In the genomic region with DNA sequence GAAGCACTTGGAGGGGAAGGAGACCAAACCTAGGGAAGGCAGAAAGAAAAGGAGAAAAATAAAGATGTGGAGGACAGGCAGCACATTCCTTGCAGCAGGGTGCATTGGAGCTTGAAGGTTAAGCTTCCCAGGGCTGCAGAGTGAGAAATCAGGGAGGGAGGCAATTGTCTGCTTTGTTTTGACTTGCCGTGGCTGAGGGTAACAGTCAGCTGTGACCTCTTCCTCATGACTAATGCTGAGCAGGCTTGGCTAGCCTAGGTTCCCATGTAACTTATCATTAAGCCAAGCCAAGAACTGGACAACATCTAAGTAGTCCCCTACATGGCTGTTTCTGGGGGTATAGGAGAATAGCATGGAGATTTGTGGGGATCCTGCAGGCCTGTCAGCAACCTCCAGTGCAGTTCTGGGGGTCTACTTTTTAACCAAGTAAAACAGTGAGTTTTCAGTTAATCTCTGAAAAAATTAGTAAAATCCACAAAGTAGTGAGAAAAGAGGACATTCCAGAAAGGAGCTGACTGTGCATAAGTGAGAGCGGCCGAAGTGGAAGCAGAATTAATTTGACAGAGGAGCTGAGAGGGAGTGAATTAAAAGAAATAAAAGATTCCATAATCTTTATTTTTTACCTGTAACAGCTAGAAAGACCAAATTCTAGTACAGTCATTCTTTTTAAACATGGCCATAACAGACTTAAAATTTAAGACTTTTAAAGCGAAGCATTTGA, we compare ENCODE assay signal across 10 cellular contexts.
DNase-seq lines count a peak whose midpoint lies in the region; ATAC-seq, FAIRE-seq and TF ChIP-seq lines count a peak whose summit lies in the region.
"Had no signal": no experiment of that assay in that cellular context is flagged by ENCODE, and none has a peak within 500 bp of the region (broad histone marks: within the 10 kb centered on the region; RNA-seq: fewer than 3 reads in every experiment).

No MANE protein-coding gene starts in this region.

- H3K79me1 ChIP-seq in H1 (ENCODE audit: low read depth, low read length) = no peaks in the 10 kb centered on the region

- no peak for TF ChIP-seq CTCF in H1 (IDR thresholded peaks at IDR 0.05; ENCODE audit: control extremely low read depth in 1 of 3, insufficient read depth in 1 of 3, low read depth in 1 of 3, low read length in 3 of 3)
- no peak for TF ChIP-seq CTCF in lung (IDR thresholded peaks at IDR 0.05; ENCODE audit: control extremely low read depth, extremely low read depth)
- TF ChIP-seq CTCF in upper lobe of right lung (IDR thresholded peaks at IDR 0.05) = no peak

- H2AK5ac ChIP-seq in H1 (ENCODE audit: low read depth, low read length) = no peak overlapping the region

- TF ChIP-seq RAD21 in H1 (IDR thresholded peaks at IDR 0.05 in 1 of 2, conservative IDR thresholded peaks at IDR 0.05 in 1 of 2; ENCODE audit: low read depth in 2 of 2, low read length in 2 of 2) = peak; percentile 6 to 13; a peak in 2 of 4 replicates

- no peak overlapping the region for H3K4ac ChIP-seq in H1 (replicated peaks; ENCODE audit: insufficient read length, low read depth, low read length)

- H3K14ac ChIP-seq in H1 (ENCODE audit: insufficient read length) = no peak overlapping the region

- no peak for FAIRE-seq in H1 (lab: Jason Lieb, UNC)

- H2AFZ ChIP-seq in H1 (ENCODE audit: low read length) = peak overlapping the region; percentile 51; the same call in 1 of the 2 replicates

- intact Hi-C loops in upper lobe of right lung (cut with DNase I) = no loop called here

- POLR2A ChIA-PET in H1 (lab: Charles Lee; ENCODE audit: partially characterized antibody) = interaction anchor here (1.1 kb wide), 1 partner anchor 12 kb away, joined by 3 read pairs; no protein-coding TSS in a partner anchor

- H3K4me1 ChIP-seq in H1 (replicated peaks in 1 of 4; ENCODE audit: control insufficient read depth in 3 of 4, insufficient read depth in 4 of 4, low read length in 3 of 4) (peaks cover 0 to 3% (median 0%) of the 10 kb centered on the region in 4 experiments; a peak in 1 of 7 replicates), lung (ENCODE audit: control insufficient read depth in 2 of 2, insufficient read depth in 2 of 2, low read length in 2 of 2) (peaks cover 4 to 27% of the 10 kb centered on the region in 2 donors), upper lobe of right lung (peaks cover 17% of the 10 kb centered on the region)
- H3K4me1 ChIP-seq: BLaER1 had no signal

- no peak overlapping the region for H2BK120ac ChIP-seq in H1 (replicated peaks; ENCODE audit: low read depth, low read length)

- no peak overlapping the region for H3K23ac ChIP-seq in H1 (ENCODE audit: insufficient read length)

- no peak for TF ChIP-seq POLR2A in H1 (IDR thresholded peaks at IDR 0.05; ENCODE audit: control extremely low read depth in 1 of 2, low read depth in 2 of 2, low read length in 2 of 2)

- H3K27ac ChIP-seq in H1 (ENCODE audit: low read depth, low read length) = no peak overlapping the region
- H3K27ac ChIP-seq in lung (ENCODE audit: low read depth in 1 of 2, low read length in 1 of 2) = peak overlapping the region in 1 of 2 donors; percentile 52
- H3K27ac ChIP-seq in upper lobe of right lung = no peak overlapping the region
- H3K27ac ChIP-seq: BLaER1 had no signal

- H3K36me3 ChIP-seq in H1 (ENCODE audit: control insufficient read depth in 2 of 4, insufficient read depth in 4 of 4, low read length in 3 of 4) (no peaks in the 10 kb centered on the region), lung (ENCODE audit: control insufficient read depth in 2 of 2, insufficient read depth in 2 of 2, low read length in 2 of 2) (no peaks in the 10 kb centered on the region), upper lobe of right lung (no peaks in the 10 kb centered on the region)
- H3K36me3 ChIP-seq: BLaER1 had no signal

- H3K4me3 ChIP-seq in H1 (ENCODE audit: extremely low read depth in 1 of 4, insufficient read depth in 2 of 4, low read depth in 3 of 4, low read length in 4 of 4) = no peak overlapping the region
- no peak overlapping the region for H3K4me3 ChIP-seq in lung
- H3K4me3 ChIP-seq in upper lobe of right lung = no peak overlapping the region
- H3K4me3 ChIP-seq: BLaER1 had no signal

- ATAC-seq in lung (ENCODE audit: insufficient read depth, low FRiP score) (peak; percentile 80), upper lobe of right lung (peak; percentile 59), HG03565 (IDR thresholded peaks at IDR 0.05; ENCODE audit: unreplicated experiment) (no peak), HG02571 (IDR thresholded peaks at IDR 0.05; ENCODE audit: unreplicated experiment) (no peak), HG03175 (IDR thresholded peaks at IDR 0.05; ENCODE audit: unreplicated experiment) (no peak)

- no peaks in the 10 kb centered on the region for H4K20me1 ChIP-seq in H1 (replicated peaks in 1 of 2; ENCODE audit: control insufficient read depth in 1 of 2, insufficient read depth in 2 of 2, low read length in 2 of 2)
- H4K20me1 ChIP-seq: BLaER1 had no signal

- no peak overlapping the region for H2BK15ac ChIP-seq in H1 (ENCODE audit: low read length)

- H2BK20ac ChIP-seq in H1 (ENCODE audit: low read length) = no peak overlapping the region

- H3K27me3 ChIP-seq in H1 (replicated peaks in 1 of 4; ENCODE audit: control insufficient read depth in 3 of 4, extremely low read depth in 1 of 4, insufficient read depth in 3 of 4, low read length in 3 of 4) = no peaks in the 10 kb centered on the region
- no peaks in the 10 kb centered on the region for H3K27me3 ChIP-seq in lung (ENCODE audit: control insufficient read depth, insufficient read depth)
- no peaks in the 10 kb centered on the region for H3K27me3 ChIP-seq in upper lobe of right lung
- H3K27me3 ChIP-seq: BLaER1 had no signal

- no peak overlapping the region for H3K4me2 ChIP-seq in H1 (ENCODE audit: insufficient read depth in 1 of 2, low read depth in 2 of 2, low read length in 2 of 2)
- H3K4me2 ChIP-seq: BLaER1 had no signal

- DNase-seq in NCI-H82 (lab: John Stamatoyannopoulos, UW) (peak; percentile 20), NCI-H82 treated with DMSO at 0.1 percent for 48 hours (lab: John Stamatoyannopoulos, UW; ENCODE audit: unreplicated experiment) (no peak), H1 (ENCODE audit: low read depth in 1 of 2, low spot score in 2 of 2) (peak in 1 of 2 experiments; percentile 15), lung (ENCODE audit: low spot score) (no peak), upper lobe of right lung (no peak)
- DNase-seq: NCI-H1436 treated with DMSO at 0.1 percent for 48 hours had no signal

- CTCF ChIA-PET in H1 (lab: Charles Lee; ENCODE audit: partially characterized antibody) = interaction anchor here (0.8 kb wide), 1 partner anchor 70 kb away, joined by 3 read pairs; no protein-coding TSS in a partner anchor

- no peak overlapping the region for H4K91ac ChIP-seq in H1 (replicated peaks; ENCODE audit: insufficient read length, low read length)

- H3K18ac ChIP-seq in H1 (ENCODE audit: extremely low read depth, low read length) = no peak overlapping the region

- H2BK12ac ChIP-seq in H1 (ENCODE audit: low read depth, low read length) = no peak overlapping the region

- WGBS in H1 (ENCODE audit: extremely low coverage in 1 of 2, insufficient coverage in 1 of 2, insufficient read length in 1 of 2, insufficient replicate concordance in 2 of 2, low coverage in 1 of 2, low lambda C conversion rate in 2 of 2, missing lambda C conversion rate in 1 of 2), 2 experiments = 82% methylated on average over 4 of the region's 4 CpGs; no CpG with 5 or more reads in 1 of the 2 experiments
- 61 to 67% methylated on average over 4 of the region's 4 CpGs for WGBS in lung, 2 donors

- H3K23me2 ChIP-seq in H1 (ENCODE audit: low read depth, low read length) = no peaks in the 10 kb centered on the region

- H3K9me3 ChIP-seq in H1 (ENCODE audit: insufficient read depth in 2 of 2, low read depth in 1 of 2, low read length in 1 of 2) (no peaks in the 10 kb centered on the region), lung (ENCODE audit: control insufficient read depth in 2 of 2, insufficient read depth in 1 of 2, low read length in 1 of 2) (no peaks in the 10 kb centered on the region), upper lobe of right lung (no peaks in the 10 kb centered on the region)
- H3K9me3 ChIP-seq: BLaER1 had no signal

- no peak overlapping the region for H4K5ac ChIP-seq in H1 (ENCODE audit: insufficient read length, low read depth, low read length)

- H3K9ac ChIP-seq in H1 (replicated peaks in 1 of 4; ENCODE audit: extremely low read depth in 1 of 4, low read depth in 3 of 4, low read length in 3 of 4) = no peak overlapping the region; a peak in 1 of 7 replicates
- H3K9ac ChIP-seq: BLaER1 had no signal

- H2BK5ac ChIP-seq in H1 (ENCODE audit: low read depth, low read length) = no peak overlapping the region

- no peaks in the 10 kb centered on the region for H3K79me2 ChIP-seq in H1 (ENCODE audit: control insufficient read depth in 1 of 2, insufficient read depth in 2 of 2, low read length in 2 of 2)

- no peak overlapping the region for H4K8ac ChIP-seq in H1 (ENCODE audit: extremely low read depth, insufficient read depth, low read length)

- no peak for TF ChIP-seq EP300 in H1 (IDR thresholded peaks at IDR 0.05; ENCODE audit: borderline replicate concordance in 1 of 2, low read depth in 2 of 2, low read length in 2 of 2)

- no peak overlapping the region for H3K56ac ChIP-seq in H1 (replicated peaks; ENCODE audit: insufficient read length, low read depth, low read length)

TF ChIP-seq in H1, 55 proteins besides CTCF, POLR2A, EP300 and RAD21:
- TF ChIP-seq TEAD4 (IDR thresholded peaks at IDR 0.05; ENCODE audit: low read depth, low read length) (peak; percentile 76), SP4 (IDR thresholded peaks at IDR 0.05; ENCODE audit: low read length) (no peak), CREB1 (IDR thresholded peaks at IDR 0.05) (no peak), MAFK (IDR thresholded peaks at IDR 0.05; ENCODE audit: low read depth, low read length) (0 out of 2 replicates have a peak, but pooled peaks have one; percentile 3), TCF12 (IDR thresholded peaks at IDR 0.05; ENCODE audit: low read depth, low read length) (no peak), SP2 (IDR thresholded peaks at IDR 0.05; ENCODE audit: low read length) (no peak), GABPA (IDR thresholded peaks at IDR 0.05; ENCODE audit: borderline replicate concordance, insufficient read depth, low read length) (no peak), SIN3A (conservative IDR thresholded peaks at IDR 0.05 in 1 of 2, IDR thresholded peaks at IDR 0.05 in 1 of 2; ENCODE audit: low read depth in 1 of 2, low read length in 2 of 2) (no peak)
- TF ChIP-seq, protein P1, sequence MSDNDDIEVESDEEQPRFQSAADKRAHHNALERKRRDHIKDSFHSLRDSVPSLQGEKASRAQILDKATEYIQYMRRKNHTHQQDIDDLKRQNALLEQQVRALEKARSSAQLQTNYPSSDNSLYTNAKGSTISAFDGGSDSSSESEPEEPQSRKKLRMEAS (IDR thresholded peaks at IDR 0.05) = no peak
- TF ChIP-seq, protein P2, sequence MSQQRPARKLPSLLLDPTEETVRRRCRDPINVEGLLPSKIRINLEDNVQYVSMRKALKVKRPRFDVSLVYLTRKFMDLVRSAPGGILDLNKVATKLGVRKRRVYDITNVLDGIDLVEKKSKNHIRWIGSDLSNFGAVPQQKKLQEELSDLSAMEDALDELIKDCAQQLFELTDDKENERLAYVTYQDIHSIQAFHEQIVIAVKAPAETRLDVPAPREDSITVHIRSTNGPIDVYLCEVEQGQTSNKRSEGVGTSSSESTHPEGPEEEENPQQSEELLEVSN (IDR thresholded peaks at IDR 0.05) = no peak

Comparison
In these comparisons a context has a peak if more than half of its experiments do, and no peak if none do; other contexts are left out.
1. ATAC-seq: peak in lung (single experiment) and upper lobe of right lung (single experiment); none in HG03565 (single experiment), HG02571 (single experiment) and HG03175 (single experiment).